ENCODE assay signal across 23 cellular contexts in genomic region chr12:127898616-127899015, GRCh38.
"Had no signal": no experiment of that assay in that cellular context is flagged by ENCODE, and none has a peak within 500 bp of the region (broad histone marks: within the 10 kb centered on the region; RNA-seq: fewer than 3 reads in every experiment).

No MANE protein-coding gene starts in this region.

- H3K4me3 ChIP-seq: ovary, psoas muscle, right lobe of liver, sigmoid colon, stomach, tibial artery, transverse colon, upper lobe of right lung, uterus had no signal

- H3K27ac ChIP-seq: ovary, parathyroid adenoma, psoas muscle, right lobe of liver, sigmoid colon, stomach, tibial artery, transverse colon, upper lobe of right lung, uterus had no signal

- H3K9me3 ChIP-seq: ovary, psoas muscle, right lobe of liver, stomach, tibial artery, transverse colon, upper lobe of right lung, uterus had no signal

- H3K4me1 ChIP-seq: parathyroid adenoma, psoas muscle, right lobe of liver, stomach, tibial artery, transverse colon, upper lobe of right lung, uterus had no signal

- H3K36me3 ChIP-seq: ovary, right lobe of liver, sigmoid colon, stomach, tibial artery, transverse colon, upper lobe of right lung, uterus had no signal

- ATAC-seq: naive thymus-derived CD8-positive, alpha-beta T cell; natural killer cell treated with Interleukin-12 subunit alpha and Interleukin-12 subunit beta and Interleukin-15 and Interleukin-18, amount 100 ng/mL, for 72 hours; psoas muscle; right cardiac atrium; right lobe of liver; stimulated activated effector memory CD8-positive, alpha-beta T cell treated with anti-CD3 and anti-CD28 coated beads, Interleukin-12 subunit alpha, Interleukin-12 subunit beta, amount 100 ng/mL, for 72 hours; stimulated activated naive B cell treated with anti-CD40 and anti-IgM and Interleukin-4, amounts not matched to agents 10 μg/mL and 1 μg/mL and 100 μg/mL, for 72 hours; upper lobe of right lung had no signal

- DNase-seq: naive thymus-derived CD8-positive, alpha-beta T cell; nephron progenitor cell; occipital lobe; ovary; psoas muscle; right cardiac atrium; right lobe of liver; sigmoid colon; small intestine; stimulated activated CD4-positive, alpha-beta T cell treated with anti-CD3 and anti-CD28 coated beads, Interleukin-15, amount 100 ng/mL, for 24 hours; stimulated activated CD4-positive, alpha-beta T cell treated with anti-CD3 and anti-CD28 coated beads, Interleukin-2, amount 100 ng/mL, for 24 hours; stimulated activated CD4-positive, alpha-beta T cell treated with anti-CD3 and anti-CD28 coated beads, Interleukin-2, amount 100 ng/mL, for 48 hours; stimulated activated CD4-positive, alpha-beta T cell treated with anti-CD3 and anti-CD28 coated beads, Interleukin-4, amount 100 ng/mL, for 24 hours; stimulated activated naive B cell treated with anti-CD40 and anti-IgM and Interleukin-4, amounts not matched to agents 10 μg/mL and 1 μg/mL and 100 μg/mL, for 72 hours; stimulated activated naive CD4-positive, alpha-beta T cell treated with Interleukin-2 at 50 U/mL for 16 hours; stomach; tibial artery; transverse colon; upper lobe of right lung; uterus had no signal

- H3K27me3 ChIP-seq: ovary, right lobe of liver, sigmoid colon, stomach, tibial artery, transverse colon, upper lobe of right lung, uterus had no signal
